Comparison of ENCODE assay signal across 1 cellular context in genomic region chr3:169060037-169060436, GRCh38.
TF ChIP-seq lines count a peak whose summit lies in the region.

No MANE protein-coding gene starts in this region.

TF ChIP-seq in SK-N-SH treated with all-trans-retinoic acid at 6 μM for 48 hours, 23 proteins besides CTCF, POLR2A, EP300 and RAD21 (continued from another document):
- TF ChIP-seq TSHZ2 (CRISPR knock-in tag; IDR thresholded peaks at IDR 0.05) = no peak
- no peak for TF ChIP-seq ESRRG (CRISPR knock-in tag; IDR thresholded peaks at IDR 0.05)
